In genomic region chr1:28510350-28511223, GRCh38 we compare ENCODE assay signal across 1 cellular context.
A peak's percentile ranks its signal among the peaks of the same experiment; 100 is the strongest.
TF ChIP-seq lines count a peak whose summit lies in the region.

No MANE protein-coding gene starts in this region.

TF ChIP-seq in K562, 482 proteins besides CTCF, POLR2A, EP300 and RAD21 (continued from another document and continues in another):
- TF ChIP-seq ZNF764 (CRISPR knock-in tag; IDR thresholded peaks at IDR 0.05; ENCODE audit: low read depth) (no peak; the same call in 1 of the 2 replicates), REST (CRISPR knock-in tag; IDR thresholded peaks at IDR 0.05; ENCODE audit: low read depth) (peak; percentile 85), ELF4 (CRISPR knock-in tag; IDR thresholded peaks at IDR 0.05) (peak; percentile 64; the same call in 1 of the 2 replicates), BRD9 (IDR thresholded peaks at IDR 0.05; ENCODE audit: low read depth, partially characterized antibody) (no peak), MEF2A (IDR thresholded peaks at IDR 0.05; ENCODE audit: control insufficient read depth, low read depth, low read length) (peak; percentile 62), ID3 (CRISPR knock-in tag; IDR thresholded peaks at IDR 0.05) (no peak), ID3 (tag; IDR thresholded peaks at IDR 0.05) (no peak), ZBED1 (IDR thresholded peaks at IDR 0.05) (no peak; the same call in 1 of the 2 replicates), ZNF184 (CRISPR knock-in tag; IDR thresholded peaks at IDR 0.05) (no peak), ESRRA (IDR thresholded peaks at IDR 0.05; ENCODE audit: borderline replicate concordance, low read depth) (no peak), RNF219 (CRISPR knock-in tag; IDR thresholded peaks at IDR 0.05) (peak; percentile 88), NR2C1 (IDR thresholded peaks at IDR 0.05) (no peak), NR2C1 (tag; IDR thresholded peaks at IDR 0.05) (no peak), KAT8 (IDR thresholded peaks at IDR 0.05; ENCODE audit: low read depth) (no peak), SP1 (CRISPR knock-in tag; IDR thresholded peaks at IDR 0.05) (peak; percentile 40; the same call in 1 of the 2 replicates), POLR2AphosphoS2 (IDR thresholded peaks at IDR 0.05; ENCODE audit: low read length) (peak; percentile 40), DIDO1 (tag; IDR thresholded peaks at IDR 0.05; ENCODE audit: low read depth) (no peak), ZNF551 (CRISPR knock-in tag; IDR thresholded peaks at IDR 0.05) (peak; percentile 92), ELK3 (CRISPR knock-in tag; IDR thresholded peaks at IDR 0.05) (peak; percentile 86), TRIM28 (IDR thresholded peaks at IDR 0.05) (no peak), HLTF (IDR thresholded peaks at IDR 0.05) (no peak), CEBPB (tag; IDR thresholded peaks at IDR 0.05) (no peak), POLR2H (tag; IDR thresholded peaks at IDR 0.05; ENCODE audit: low read depth) (peak; percentile 73; the same call in 1 of the 2 replicates), RREB1 (CRISPR knock-in tag; IDR thresholded peaks at IDR 0.05) (peak; percentile 36; the same call in 1 of the 2 replicates), SREBF1 (IDR thresholded peaks at IDR 0.05; ENCODE audit: borderline replicate concordance, low read depth, low read length) (no peak), TFE3 (CRISPR knock-in tag; IDR thresholded peaks at IDR 0.05) (no peak; the same call in 1 of the 2 replicates), MAFF (IDR thresholded peaks at IDR 0.05; ENCODE audit: low read length) (peak; percentile 8), HDGF (IDR thresholded peaks at IDR 0.05) (no peak), L3MBTL2 (IDR thresholded peaks at IDR 0.05) (no peak), GABPB2 (CRISPR knock-in tag; conservative IDR thresholded peaks at IDR 0.05) (peak; percentile 9; the same call in 1 of the 2 replicates), ZNF395 (CRISPR knock-in tag; IDR thresholded peaks at IDR 0.05) (peak; percentile 90), ZNF518B (CRISPR knock-in tag; IDR thresholded peaks at IDR 0.05) (0 out of 2 replicates have a peak, but pooled peaks have one; percentile 8), HIVEP1 (CRISPR knock-in tag; IDR thresholded peaks at IDR 0.05) (no peak), ZNF143 (CRISPR knock-in tag; IDR thresholded peaks at IDR 0.05) (no peak), TAF1 (IDR thresholded peaks at IDR 0.05; ENCODE audit: control insufficient read depth, extremely low read depth, insufficient read depth, low read length, severe bottlenecking) (peak; percentile 88), ZNF232 (CRISPR knock-in tag; IDR thresholded peaks at IDR 0.05) (no peak), ATF4 (CRISPR knock-in tag; IDR thresholded peaks at IDR 0.05) (peak; percentile 76), MYNN (IDR thresholded peaks at IDR 0.05) (peak; percentile 85), MYNN (CRISPR knock-in tag; IDR thresholded peaks at IDR 0.05) (no peak), EHMT2 (IDR thresholded peaks at IDR 0.05) (no peak), ZNF23 (CRISPR knock-in tag; IDR thresholded peaks at IDR 0.05) (peak; percentile 84), HOXB6 (CRISPR knock-in tag; IDR thresholded peaks at IDR 0.05; ENCODE audit: borderline replicate concordance) (peak; percentile 82; the same call in 1 of the 2 replicates), NR2F6 (CRISPR knock-in tag; IDR thresholded peaks at IDR 0.05) (peak; percentile 91; the same call in 1 of the 2 replicates), ARNT (IDR thresholded peaks at IDR 0.05) (no peak)
